Comparison of ENCODE assay signal across 11 cellular contexts in the genomic region with DNA sequence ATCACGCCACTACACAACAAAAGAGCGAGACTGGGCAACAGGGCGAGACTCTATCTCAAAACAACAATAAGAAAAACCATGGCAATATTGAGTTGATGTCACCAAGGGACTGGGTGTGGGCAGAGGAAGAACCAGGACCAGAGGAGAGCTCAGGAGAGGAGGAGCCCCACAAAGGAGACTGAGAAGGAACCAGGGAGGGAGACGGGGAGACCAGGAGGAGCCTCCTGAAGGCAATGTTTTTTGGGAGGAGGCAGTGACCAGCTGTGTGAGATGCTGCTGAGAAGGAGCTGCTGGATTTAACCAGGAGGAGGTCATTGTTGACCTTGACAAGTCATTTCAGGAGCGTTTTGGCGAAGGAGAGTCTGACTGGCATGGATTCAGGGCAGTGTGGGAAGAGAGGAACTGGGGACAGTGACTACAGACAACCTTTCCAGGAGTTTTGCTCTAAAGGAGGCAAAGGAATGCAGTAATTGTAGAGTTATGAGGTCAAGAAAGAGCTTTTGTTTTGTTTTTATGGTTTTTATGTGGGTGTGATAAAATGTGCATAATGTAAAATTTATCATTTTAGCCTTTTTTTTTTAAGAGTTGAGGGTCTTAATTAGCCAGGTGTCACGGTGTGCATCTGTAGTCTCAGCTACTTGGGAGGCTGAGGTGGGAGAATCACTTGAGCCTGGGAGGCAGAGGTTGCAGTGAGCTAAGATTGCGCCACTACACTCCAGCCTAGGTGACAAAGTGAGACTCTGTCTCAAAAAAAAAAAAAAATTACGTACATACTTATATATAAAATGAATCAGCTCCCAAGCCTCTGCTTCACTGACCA. TPM values are rescaled to one million over a fixed set of nuclear protein-coding genes. Genes with fewer than 3 reads are reported as not detected.
DNase-seq lines count a peak whose midpoint lies in the region; ATAC-seq and TF ChIP-seq lines count a peak whose summit lies in the region.
"Had no signal": no experiment of that assay in that cellular context is flagged by ENCODE, and none has a peak within 500 bp of the region (broad histone marks: within the 10 kb centered on the region; RNA-seq: fewer than 3 reads in every experiment).

No MANE protein-coding gene starts in this region.

- POLR2A ChIA-PET in CD4-positive, alpha-beta memory T cell (lab: Charles Lee; ENCODE audit: partially characterized antibody), result no interaction called here
- POLR2A ChIA-PET in PC-9 (lab: Charles Lee; ENCODE audit: unreplicated experiment), result interaction anchor here (0.5 to 0.7 kb wide), 11 partner anchors 13 to 422 kb away, joined by 3 to 11 read pairs (median 5); partner anchors contain the start of genes BBLN, SLC27A4, SPTAN1 and SWI5

- no peaks in the 10 kb centered on the region for H3K4me1 ChIP-seq in CD4-positive, alpha-beta memory T cell (ENCODE audit: insufficient read depth, low read length)
- H3K4me1 ChIP-seq in PC-9 (replicated peaks; ENCODE audit: insufficient read depth) (peaks cover 65% of the 10 kb centered on the region), iPS-15b (ENCODE audit: control insufficient read depth, insufficient read depth, low read length) (no peaks in the 10 kb centered on the region)

- peaks cover 4% of the 10 kb centered on the region for H3K36me3 ChIP-seq in CD4-positive, alpha-beta memory T cell (ENCODE audit: insufficient read depth, low read length)
- H3K36me3 ChIP-seq in PC-9 (ENCODE audit: low read depth) (peaks cover 7% of the 10 kb centered on the region), iPS-15b (ENCODE audit: control insufficient read depth, insufficient read depth, low read length) (peaks cover 4% of the 10 kb centered on the region)

- H3K4me2 ChIP-seq in PC-9, result peak overlapping the region; percentile 24

- peaks cover 0 to 1% (median 0%) of the 10 kb centered on the region in 4 donors for H3K4me1 Mint-ChIP-seq in CD4-positive, alpha-beta memory T cell
- H3K4me1 Mint-ChIP-seq: activated B cell treated with CpG ODN at 0.5 μM for 24 hours had no signal

- H3K9me3 ChIP-seq in CD4-positive, alpha-beta memory T cell (ENCODE audit: control insufficient read depth in 1 of 2, low read length in 2 of 2), result no peaks in the 10 kb centered on the region
- H3K9me3 ChIP-seq in PC-9 (ENCODE audit: insufficient read depth, low read depth) (no peaks in the 10 kb centered on the region), iPS-15b (ENCODE audit: control insufficient read depth, insufficient read depth, low read length) (no peaks in the 10 kb centered on the region)
- H3K9me3 ChIP-seq: Caco-2 had no signal

- H3K9ac ChIP-seq in iPS-15b (ENCODE audit: low read depth, low read length), result peak overlapping the region; percentile 16

- H2AFZ ChIP-seq in PC-9, result no peak overlapping the region

- no peak for DNase-seq in CD4-positive, alpha-beta memory T cell
- DNase-seq in PC-9, result peak; percentile 6 to 56
- DNase-seq: activated B cell treated with CpG ODN at 0.5 μM for 24 hours, Caco-2, NCI-H1092 treated with DMSO at 0.1 percent for 48 hours, NCI-H226 had no signal

- no peaks in the 10 kb centered on the region for H3K27me3 Mint-ChIP-seq in CD4-positive, alpha-beta memory T cell
- H3K27me3 Mint-ChIP-seq: activated B cell treated with CpG ODN at 0.5 μM for 24 hours had no signal

- peaks cover 64% of the 10 kb centered on the region for H3F3A ChIP-seq in PC-9 (ENCODE audit: insufficient read depth, low read depth)

- BruUV-seq in PC-9 (replicated peaks; lab: Mats Ljungman, UMichigan), result no TSS peak

- H4K20me1 ChIP-seq in PC-9 (ENCODE audit: insufficient read depth), result no peaks in the 10 kb centered on the region

- H3K4me3 ChIP-seq in CD4-positive, alpha-beta memory T cell (ENCODE audit: low read length in 2 of 2), result no peak overlapping the region
- H3K4me3 ChIP-seq in PC-9 (no peak overlapping the region), iPS-15b (ENCODE audit: low read depth, low read length) (no peak overlapping the region)
- H3K4me3 ChIP-seq: coronary artery had no signal

- no peaks in the 10 kb centered on the region for H3K9me3 Mint-ChIP-seq in CD4-positive, alpha-beta memory T cell
- H3K9me3 Mint-ChIP-seq: activated B cell treated with CpG ODN at 0.5 μM for 24 hours had no signal

- H3K4me3 Mint-ChIP-seq in CD4-positive, alpha-beta memory T cell, result peak overlapping the region in 1 of 8 donors; percentile 12
- H3K4me3 Mint-ChIP-seq: activated B cell treated with CpG ODN at 0.5 μM for 24 hours had no signal

- no peaks in the 10 kb centered on the region for H3K9me2 ChIP-seq in PC-9 (ENCODE audit: insufficient read depth)

- H3K27me3 ChIP-seq in CD4-positive, alpha-beta memory T cell (ENCODE audit: insufficient read depth, low read length), result no peaks in the 10 kb centered on the region
- H3K27me3 ChIP-seq in PC-9 (ENCODE audit: insufficient read depth, low read depth) (no peaks in the 10 kb centered on the region), iPS-15b (ENCODE audit: control insufficient read depth, insufficient read depth, low read length) (no peaks in the 10 kb centered on the region)

- intact Hi-C loops in CD4-positive, alpha-beta memory T cell (cut with micrococcal nuclease), result no loop called here
- intact Hi-C loops in PC-9 (cut with micrococcal nuclease; ENCODE audit: unreplicated experiment), result no loop called here

- H3K36me3 Mint-ChIP-seq in CD4-positive, alpha-beta memory T cell, result peaks cover 6 to 7% of the 10 kb centered on the region in 2 donors

- peak overlapping the region in 6 of 7 donors; percentile 13 to 76 (median 52) for H3K27ac Mint-ChIP-seq in CD4-positive, alpha-beta memory T cell
- H3K27ac Mint-ChIP-seq: activated B cell treated with CpG ODN at 0.5 μM for 24 hours had no signal

- H3K79me2 ChIP-seq in PC-9 (ENCODE audit: low read depth), result no peaks in the 10 kb centered on the region

- ATAC-seq in GM18868 (IDR thresholded peaks at IDR 0.05; ENCODE audit: unreplicated experiment) (no peak), HG02798 (IDR thresholded peaks at IDR 0.05; ENCODE audit: poor library complexity, unreplicated experiment) (no peak), GM21360 (IDR thresholded peaks at IDR 0.05; ENCODE audit: unreplicated experiment) (no peak)

- CTCF ChIA-PET in CD4-positive, alpha-beta memory T cell (lab: Charles Lee; ENCODE audit: partially characterized antibody), result interaction anchor here (1.0 to 1.3 kb wide), 3 partner anchors 9 to 58 kb away, joined by 3 to 4 read pairs (median 4); no protein-coding TSS in a partner anchor
- CTCF ChIA-PET in PC-9 (lab: Charles Lee), result interaction anchor here (0.5 to 1.3 kb wide), 4 partner anchors 27 to 768 kb away, joined by 3 to 6 read pairs (median 4); no protein-coding TSS in a partner anchor

- H3K27ac ChIP-seq in CD4-positive, alpha-beta memory T cell (ENCODE audit: low read depth, low read length), result no peak overlapping the region
- H3K27ac ChIP-seq in PC-9, result peak overlapping the region; percentile 97
- H3K27ac ChIP-seq: coronary artery had no signal

- no peak for TF ChIP-seq CTCF in PC-9 (conservative IDR thresholded peaks at IDR 0.05)

RNA-seq across cellular contexts. Expression of gene TRUB2, which starts 17.9 kb away (rescaled TPM):
- total RNA-seq in CD4-positive, alpha-beta memory T cell, result 10 to 100 TPM; 19.6 to 19.8 TPM
- polyA plus RNA-seq in CD4-positive, alpha-beta memory T cell, result 10 to 100 TPM; 22.8 to 27.4 TPM
- total RNA-seq in PC-9 (2021), result 47.6 and 62.1 TPM in 2 replicates

RNA-seq across cellular contexts. Expression of gene COQ4, which starts 18.3 kb away (rescaled TPM):
- total RNA-seq in CD4-positive, alpha-beta memory T cell, result 10 to 100 TPM; 50.0 to 51.3 TPM
- 10 to 100 TPM; 34.8 to 42.6 TPM for polyA plus RNA-seq in CD4-positive, alpha-beta memory T cell
- 81.8 and 89.5 TPM in 2 replicates for total RNA-seq in PC-9 (2021)

RNA-seq across cellular contexts. Expression of gene SWI5, which starts 28.3 kb away (rescaled TPM):
- total RNA-seq in CD4-positive, alpha-beta memory T cell, result 10 to 100 TPM; 11.5 to 14.9 TPM
- 10 to 100 TPM; 25.5 to 30.7 TPM for polyA plus RNA-seq in CD4-positive, alpha-beta memory T cell
- 70.4 and 86.0 TPM in 2 replicates for total RNA-seq in PC-9 (2021)

RNA-seq across cellular contexts. Expression of gene GOLGA2, which starts 28.6 kb away (rescaled TPM):
- total RNA-seq in CD4-positive, alpha-beta memory T cell, result 10 to 100 TPM; 76.4 to 82.4 TPM
- polyA plus RNA-seq in CD4-positive, alpha-beta memory T cell, result 10 to 100 TPM in 1 of 2 donors, 1 to 10 TPM in 1; 1.4 to 10.5 TPM
- total RNA-seq in PC-9 (2021), result 175 and 188 TPM in 2 replicates

RNA-seq across cellular contexts. Expression of gene SLC27A4, which starts 36.0 kb away (rescaled TPM):
- total RNA-seq in CD4-positive, alpha-beta memory T cell, result 10 to 100 TPM; 13.9 to 16.3 TPM
- polyA plus RNA-seq in CD4-positive, alpha-beta memory T cell, result 1 to 10 TPM; 5.4 to 8.6 TPM
- total RNA-seq in PC-9 (2021), result 27.3 and 30.4 TPM in 2 replicates

Comparison
In these comparisons a context has a peak if more than half of its experiments do, and no peak if none do; other contexts are left out.
1. DNase-seq: peak in PC-9 (2 of 2); none in CD4-positive, alpha-beta memory T cell (0 of 5).